In genomic region chr21:46051379-46051770, GRCh38 we compare ENCODE assay signal across 13 cellular contexts.
"Had no signal": no experiment of that assay in that cellular context is flagged by ENCODE, and none has a peak within 500 bp of the region (broad histone marks: within the 10 kb centered on the region; RNA-seq: fewer than 3 reads in every experiment).

No MANE protein-coding gene starts in this region.

- H3K4me3 Mint-ChIP-seq: activated CD4-positive, alpha-beta memory T cell treated with anti-CD3 and anti-CD28 coated beads for 36 hours; activated T-helper 1 cell treated with anti-CD3 and anti-CD28 coated beads, Interleukin-12 subunit alpha, Interleukin-12 subunit beta, Interleukin-2, Interleukin-4 antibody, amounts not matched to agents 30 ng/mL and 10 ng/mL and 1 ng/mL, durations not matched to agents 14 hours and 24 hours and 36 hours; naive B cell; stimulated activated memory B cell treated with anti-CD40 and anti-IgM and Interleukin-4, amounts not matched to agents 10 μg/mL and 1 μg/mL and 100 μg/mL, for 72 hours had no signal

- H3K9me3 Mint-ChIP-seq: activated CD4-positive, alpha-beta memory T cell treated with anti-CD3 and anti-CD28 coated beads for 36 hours; activated T-helper 1 cell treated with anti-CD3 and anti-CD28 coated beads, Interleukin-12 subunit alpha, Interleukin-12 subunit beta, Interleukin-2, Interleukin-4 antibody, amounts not matched to agents 30 ng/mL and 10 ng/mL and 1 ng/mL, durations not matched to agents 14 hours and 24 hours and 36 hours; stimulated activated memory B cell treated with anti-CD40 and anti-IgM and Interleukin-4, amounts not matched to agents 10 μg/mL and 1 μg/mL and 100 μg/mL, for 72 hours had no signal

- H3K27me3 Mint-ChIP-seq: stimulated activated memory B cell treated with anti-CD40 and anti-IgM and Interleukin-4, amounts not matched to agents 10 μg/mL and 1 μg/mL and 100 μg/mL, for 72 hours had no signal

- H3K36me3 ChIP-seq: ascending aorta, cardiac muscle cell, SJSA1, upper lobe of left lung had no signal

- H3K27me3 ChIP-seq: ascending aorta, cardiac muscle cell, SJSA1, upper lobe of left lung had no signal

- H3K4me1 Mint-ChIP-seq: naive B cell; stimulated activated memory B cell treated with anti-CD40 and anti-IgM and Interleukin-4, amounts not matched to agents 10 μg/mL and 1 μg/mL and 100 μg/mL, for 72 hours had no signal

- H3K27ac Mint-ChIP-seq: activated CD4-positive, alpha-beta memory T cell treated with anti-CD3 and anti-CD28 coated beads for 36 hours; activated T-helper 1 cell treated with anti-CD3 and anti-CD28 coated beads, Interleukin-12 subunit alpha, Interleukin-12 subunit beta, Interleukin-2, Interleukin-4 antibody, amounts not matched to agents 30 ng/mL and 10 ng/mL and 1 ng/mL, durations not matched to agents 14 hours and 24 hours and 36 hours; naive B cell; stimulated activated memory B cell treated with anti-CD40 and anti-IgM and Interleukin-4, amounts not matched to agents 10 μg/mL and 1 μg/mL and 100 μg/mL, for 72 hours had no signal

- H3K27ac ChIP-seq: cardiac muscle cell, SJSA1 had no signal

- H3K4me3 ChIP-seq: ascending aorta, cardiac muscle cell, SJSA1, upper lobe of left lung had no signal

- ATAC-seq: stimulated activated memory B cell treated with anti-CD40 and anti-IgM and Interleukin-4, amounts not matched to agents 10 μg/mL and 1 μg/mL and 100 μg/mL, for 72 hours had no signal

- H3K36me3 Mint-ChIP-seq: activated CD4-positive, alpha-beta memory T cell treated with anti-CD3 and anti-CD28 coated beads for 36 hours; naive B cell; stimulated activated memory B cell treated with anti-CD40 and anti-IgM and Interleukin-4, amounts not matched to agents 10 μg/mL and 1 μg/mL and 100 μg/mL, for 72 hours had no signal

- H3K9me3 ChIP-seq: ascending aorta, SJSA1, upper lobe of left lung had no signal

- DNase-seq: activated CD4-positive, alpha-beta memory T cell treated with anti-CD3 and anti-CD28 coated beads for 36 hours; activated CD4-positive, CD25-positive, alpha-beta regulatory T cell treated with anti-CD3 and anti-CD28 coated beads, Interleukin-2, amount 50 U/mL, for 72 hours; activated naive CD4-positive, alpha-beta T cell; kidney glomerular epithelial cell; naive B cell; occipital lobe; SW 1271 had no signal
